1 cellular context compared by ENCODE assay signal in genomic region chr6:43254138-43254817, GRCh38.
A peak's percentile ranks its signal among the peaks of the same experiment; 100 is the strongest.
TF ChIP-seq lines count a peak whose summit lies in the region.

No MANE protein-coding gene starts in this region.

TF ChIP-seq in K562, 482 proteins besides CTCF, POLR2A, EP300 and RAD21:
- TF ChIP-seq, protein P1, sequence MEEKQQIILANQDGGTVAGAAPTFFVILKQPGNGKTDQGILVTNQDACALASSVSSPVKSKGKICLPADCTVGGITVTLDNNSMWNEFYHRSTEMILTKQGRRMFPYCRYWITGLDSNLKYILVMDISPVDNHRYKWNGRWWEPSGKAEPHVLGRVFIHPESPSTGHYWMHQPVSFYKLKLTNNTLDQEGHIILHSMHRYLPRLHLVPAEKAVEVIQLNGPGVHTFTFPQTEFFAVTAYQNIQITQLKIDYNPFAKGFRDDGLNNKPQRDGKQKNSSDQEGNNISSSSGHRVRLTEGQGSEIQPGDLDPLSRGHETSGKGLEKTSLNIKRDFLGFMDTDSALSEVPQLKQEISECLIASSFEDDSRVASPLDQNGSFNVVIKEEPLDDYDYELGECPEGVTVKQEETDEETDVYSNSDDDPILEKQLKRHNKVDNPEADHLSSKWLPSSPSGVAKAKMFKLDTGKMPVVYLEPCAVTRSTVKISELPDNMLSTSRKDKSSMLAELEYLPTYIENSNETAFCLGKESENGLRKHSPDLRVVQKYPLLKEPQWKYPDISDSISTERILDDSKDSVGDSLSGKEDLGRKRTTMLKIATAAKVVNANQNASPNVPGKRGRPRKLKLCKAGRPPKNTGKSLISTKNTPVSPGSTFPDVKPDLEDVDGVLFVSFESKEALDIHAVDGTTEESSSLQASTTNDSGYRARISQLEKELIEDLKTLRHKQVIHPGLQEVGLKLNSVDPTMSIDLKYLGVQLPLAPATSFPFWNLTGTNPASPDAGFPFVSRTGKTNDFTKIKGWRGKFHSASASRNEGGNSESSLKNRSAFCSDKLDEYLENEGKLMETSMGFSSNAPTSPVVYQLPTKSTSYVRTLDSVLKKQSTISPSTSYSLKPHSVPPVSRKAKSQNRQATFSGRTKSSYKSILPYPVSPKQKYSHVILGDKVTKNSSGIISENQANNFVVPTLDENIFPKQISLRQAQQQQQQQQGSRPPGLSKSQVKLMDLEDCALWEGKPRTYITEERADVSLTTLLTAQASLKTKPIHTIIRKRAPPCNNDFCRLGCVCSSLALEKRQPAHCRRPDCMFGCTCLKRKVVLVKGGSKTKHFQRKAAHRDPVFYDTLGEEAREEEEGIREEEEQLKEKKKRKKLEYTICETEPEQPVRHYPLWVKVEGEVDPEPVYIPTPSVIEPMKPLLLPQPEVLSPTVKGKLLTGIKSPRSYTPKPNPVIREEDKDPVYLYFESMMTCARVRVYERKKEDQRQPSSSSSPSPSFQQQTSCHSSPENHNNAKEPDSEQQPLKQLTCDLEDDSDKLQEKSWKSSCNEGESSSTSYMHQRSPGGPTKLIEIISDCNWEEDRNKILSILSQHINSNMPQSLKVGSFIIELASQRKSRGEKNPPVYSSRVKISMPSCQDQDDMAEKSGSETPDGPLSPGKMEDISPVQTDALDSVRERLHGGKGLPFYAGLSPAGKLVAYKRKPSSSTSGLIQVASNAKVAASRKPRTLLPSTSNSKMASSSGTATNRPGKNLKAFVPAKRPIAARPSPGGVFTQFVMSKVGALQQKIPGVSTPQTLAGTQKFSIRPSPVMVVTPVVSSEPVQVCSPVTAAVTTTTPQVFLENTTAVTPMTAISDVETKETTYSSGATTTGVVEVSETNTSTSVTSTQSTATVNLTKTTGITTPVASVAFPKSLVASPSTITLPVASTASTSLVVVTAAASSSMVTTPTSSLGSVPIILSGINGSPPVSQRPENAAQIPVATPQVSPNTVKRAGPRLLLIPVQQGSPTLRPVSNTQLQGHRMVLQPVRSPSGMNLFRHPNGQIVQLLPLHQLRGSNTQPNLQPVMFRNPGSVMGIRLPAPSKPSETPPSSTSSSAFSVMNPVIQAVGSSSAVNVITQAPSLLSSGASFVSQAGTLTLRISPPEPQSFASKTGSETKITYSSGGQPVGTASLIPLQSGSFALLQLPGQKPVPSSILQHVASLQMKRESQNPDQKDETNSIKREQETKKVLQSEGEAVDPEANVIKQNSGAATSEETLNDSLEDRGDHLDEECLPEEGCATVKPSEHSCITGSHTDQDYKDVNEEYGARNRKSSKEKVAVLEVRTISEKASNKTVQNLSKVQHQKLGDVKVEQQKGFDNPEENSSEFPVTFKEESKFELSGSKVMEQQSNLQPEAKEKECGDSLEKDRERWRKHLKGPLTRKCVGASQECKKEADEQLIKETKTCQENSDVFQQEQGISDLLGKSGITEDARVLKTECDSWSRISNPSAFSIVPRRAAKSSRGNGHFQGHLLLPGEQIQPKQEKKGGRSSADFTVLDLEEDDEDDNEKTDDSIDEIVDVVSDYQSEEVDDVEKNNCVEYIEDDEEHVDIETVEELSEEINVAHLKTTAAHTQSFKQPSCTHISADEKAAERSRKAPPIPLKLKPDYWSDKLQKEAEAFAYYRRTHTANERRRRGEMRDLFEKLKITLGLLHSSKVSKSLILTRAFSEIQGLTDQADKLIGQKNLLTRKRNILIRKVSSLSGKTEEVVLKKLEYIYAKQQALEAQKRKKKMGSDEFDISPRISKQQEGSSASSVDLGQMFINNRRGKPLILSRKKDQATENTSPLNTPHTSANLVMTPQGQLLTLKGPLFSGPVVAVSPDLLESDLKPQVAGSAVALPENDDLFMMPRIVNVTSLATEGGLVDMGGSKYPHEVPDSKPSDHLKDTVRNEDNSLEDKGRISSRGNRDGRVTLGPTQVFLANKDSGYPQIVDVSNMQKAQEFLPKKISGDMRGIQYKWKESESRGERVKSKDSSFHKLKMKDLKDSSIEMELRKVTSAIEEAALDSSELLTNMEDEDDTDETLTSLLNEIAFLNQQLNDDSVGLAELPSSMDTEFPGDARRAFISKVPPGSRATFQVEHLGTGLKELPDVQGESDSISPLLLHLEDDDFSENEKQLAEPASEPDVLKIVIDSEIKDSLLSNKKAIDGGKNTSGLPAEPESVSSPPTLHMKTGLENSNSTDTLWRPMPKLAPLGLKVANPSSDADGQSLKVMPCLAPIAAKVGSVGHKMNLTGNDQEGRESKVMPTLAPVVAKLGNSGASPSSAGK (IDR thresholded peaks at IDR 0.05): no peak
- no peak for TF ChIP-seq ZNF444 (CRISPR knock-in tag; IDR thresholded peaks at IDR 0.05)
- no peak for TF ChIP-seq ASH1L (IDR thresholded peaks at IDR 0.05; ENCODE audit: borderline replicate concordance, low read depth, partially characterized antibody)
- TF ChIP-seq BRD4 (IDR thresholded peaks at IDR 0.05): no peak
- no peak for TF ChIP-seq CC2D1A (IDR thresholded peaks at IDR 0.05)
- no peak for TF ChIP-seq NR2C2 (CRISPR knock-in tag; IDR thresholded peaks at IDR 0.05)
- no peak for TF ChIP-seq NR2C2 (tag; IDR thresholded peaks at IDR 0.05)
- no peak for TF ChIP-seq BRD9 (IDR thresholded peaks at IDR 0.05; ENCODE audit: low read depth, partially characterized antibody)
- TF ChIP-seq SMC3 (conservative IDR thresholded peaks at IDR 0.05; ENCODE audit: insufficient read depth, low read depth, low read length): no peak
- no peak for TF ChIP-seq RB1 (IDR thresholded peaks at IDR 0.05; ENCODE audit: low read depth)
- TF ChIP-seq SAFB (IDR thresholded peaks at IDR 0.05; ENCODE audit: borderline replicate concordance, low read depth, low read length): no peak
- TF ChIP-seq E2F1 (CRISPR knock-in tag; IDR thresholded peaks at IDR 0.05): no peak
- TF ChIP-seq ESRRA (IDR thresholded peaks at IDR 0.05; ENCODE audit: borderline replicate concordance, low read depth): peak; percentile 87
- TF ChIP-seq KDM1A (IDR thresholded peaks at IDR 0.05): peak; percentile 57 to 80
- no peak for TF ChIP-seq CSDE1 (IDR thresholded peaks at IDR 0.05)
- no peak for TF ChIP-seq UBTF (IDR thresholded peaks at IDR 0.05; ENCODE audit: borderline replicate concordance in 1 of 2, low read depth in 2 of 2, low read length in 2 of 2)
- peak; percentile 22; the same call in 1 of the 2 replicates for TF ChIP-seq HDAC2 (IDR thresholded peaks at IDR 0.05)
- no peak for TF ChIP-seq NFRKB (IDR thresholded peaks at IDR 0.05; ENCODE audit: low read depth)
- TF ChIP-seq HNRNPLL (IDR thresholded peaks at IDR 0.05; ENCODE audit: low read depth, low read length, poor library complexity, severe bottlenecking): no peak
- TF ChIP-seq CHD4 (IDR thresholded peaks at IDR 0.05; ENCODE audit: insufficient read depth, insufficient replicate concordance, low read depth, low read length, poor library complexity, severe bottlenecking): peak; percentile 53
- no peak for TF ChIP-seq ZNF512 (tag; IDR thresholded peaks at IDR 0.05)
- peak; percentile 75 for TF ChIP-seq BCOR (IDR thresholded peaks at IDR 0.05)
- 0 out of 4 replicates have a peak, but pooled peaks of 1 of the 2 experiments have one; percentile 18 for TF ChIP-seq RCOR1 (IDR thresholded peaks at IDR 0.05; ENCODE audit: borderline replicate concordance in 1 of 2, low read depth in 2 of 2, low read length in 2 of 2)
- peak; percentile 77 for TF ChIP-seq RBM25 (IDR thresholded peaks at IDR 0.05; ENCODE audit: low read depth, low read length, severe bottlenecking)
- TF ChIP-seq ATF3 (IDR thresholded peaks at IDR 0.05): peak; percentile 28; the same call in 1 of the 2 replicates
- no peak for TF ChIP-seq ATF3 (CRISPR knock-in tag; conservative IDR thresholded peaks at IDR 0.05)
